30 cellular contexts compared by ENCODE assay signal in genomic region chr5:87850843-87851242, GRCh38.
A peak's percentile ranks its signal among the peaks of the same experiment; 100 is the strongest.
DNase-seq lines count a peak whose midpoint lies in the region; ATAC-seq, FAIRE-seq and TF ChIP-seq lines count a peak whose summit lies in the region.
"Had no signal": no experiment of that assay in that cellular context is flagged by ENCODE, and none has a peak within 500 bp of the region (broad histone marks: within the 10 kb centered on the region; RNA-seq: fewer than 3 reads in every experiment).

No MANE protein-coding gene starts in this region.

- H3F3A ChIP-seq in PC-3 (ENCODE audit: low read length, unreplicated experiment) = no peaks in the 10 kb centered on the region

- no peaks in the 10 kb centered on the region for H3K9me3 ChIP-seq in PC-3 (ENCODE audit: low read length)
- no peaks in the 10 kb centered on the region for H3K9me3 ChIP-seq in upper lobe of right lung
- H3K9me3 ChIP-seq: esophagus squamous epithelium, gastrocnemius medialis, lower lobe of right lung, prostate gland had no signal

- no peak overlapping the region for H3K27ac ChIP-seq in PC-3 (ENCODE audit: low read length)
- no peak overlapping the region for H3K27ac ChIP-seq in upper lobe of right lung
- H3K27ac ChIP-seq: C4-2B, coronary artery, esophagus squamous epithelium, gastrocnemius medialis, HL-60, lower lobe of right lung, neural progenitor cell, prostate gland had no signal

- H3K9ac ChIP-seq in PC-3 (ENCODE audit: low read length) = no peak overlapping the region
- H3K9ac ChIP-seq: neural progenitor cell had no signal

- TF ChIP-seq CTCF in PC-3 (conservative IDR thresholded peaks at IDR 0.05; ENCODE audit: low read depth, low read length) (no peak), upper lobe of right lung (IDR thresholded peaks at IDR 0.05) (no peak)

- H3K79me2 ChIP-seq in PC-3 (ENCODE audit: low read length) = no peaks in the 10 kb centered on the region

- no peaks in the 10 kb centered on the region for H3K9me2 ChIP-seq in PC-3 (replicated peaks; ENCODE audit: low read length)

- H3K36me3 ChIP-seq in PC-3 (ENCODE audit: low read depth, low read length) = no peaks in the 10 kb centered on the region
- no peaks in the 10 kb centered on the region for H3K36me3 ChIP-seq in upper lobe of right lung
- H3K36me3 ChIP-seq: esophagus squamous epithelium, gastrocnemius medialis, lower lobe of right lung, neural progenitor cell, prostate gland had no signal

- H2AFZ ChIP-seq in PC-3 (ENCODE audit: low read length) = no peak overlapping the region
- H2AFZ ChIP-seq: neural progenitor cell had no signal

- H3K36me3 Mint-ChIP-seq in activated CD8-positive, alpha-beta memory T cell treated with anti-CD3 and anti-CD28 coated beads, Interleukin-2, amount 10 ng/mL, durations not matched to agents 7 days and 5 days = no peaks in the 10 kb centered on the region
- H3K36me3 Mint-ChIP-seq: activated naive CD8-positive, alpha-beta T cell treated with anti-CD3 and anti-CD28 coated beads, Interleukin-2, amount 10 ng/mL, durations not matched to agents 7 days and 5 days; neural progenitor cell; type B pancreatic cell; WTC11 had no signal

- POLR2A ChIA-PET in PC-3 (lab: Charles Lee; ENCODE audit: unreplicated experiment) = no interaction called here

- H3K4me2 ChIP-seq in PC-3 (ENCODE audit: low read length) = peak overlapping the region; percentile 42
- H3K4me2 ChIP-seq: neural progenitor cell had no signal

- no TSS peak for BruUV-seq in PC-3 (replicated peaks; lab: Mats Ljungman, UMichigan)

- H3K4me1 ChIP-seq in PC-3 (ENCODE audit: insufficient read depth, low read length) (peaks cover 18% of the 10 kb centered on the region), upper lobe of right lung (no peaks in the 10 kb centered on the region)
- H3K4me1 ChIP-seq: esophagus squamous epithelium, gastrocnemius medialis, lower lobe of right lung, prostate gland had no signal

- H3K4me3 Mint-ChIP-seq in activated CD8-positive, alpha-beta memory T cell treated with anti-CD3 and anti-CD28 coated beads, Interleukin-2, amount 10 ng/mL, durations not matched to agents 7 days and 5 days = no peak overlapping the region
- H3K4me3 Mint-ChIP-seq: activated naive CD8-positive, alpha-beta T cell treated with anti-CD3 and anti-CD28 coated beads, Interleukin-2, amount 10 ng/mL, durations not matched to agents 7 days and 5 days; neural progenitor cell; type B pancreatic cell; WTC11 had no signal

- no peaks in the 10 kb centered on the region for H4K20me1 ChIP-seq in PC-3 (ENCODE audit: low read length)

- no peak overlapping the region for H3K4me3 ChIP-seq in PC-3 (ENCODE audit: low read length)
- no peak overlapping the region for H3K4me3 ChIP-seq in upper lobe of right lung
- H3K4me3 ChIP-seq: coronary artery, esophagus squamous epithelium, gastrocnemius medialis, lower lobe of right lung, neural progenitor cell, prostate gland had no signal

- intact Hi-C loops in PC-3 (cut with micrococcal nuclease) (no loop called here), upper lobe of right lung (cut with DNase I) (no loop called here)

- no peaks in the 10 kb centered on the region for H3K27me3 ChIP-seq in PC-3 (ENCODE audit: low read length)
- H3K27me3 ChIP-seq in upper lobe of right lung = no peaks in the 10 kb centered on the region
- H3K27me3 ChIP-seq: esophagus squamous epithelium, gastrocnemius medialis, neural progenitor cell had no signal

- peak; percentile 5 for DNase-seq in NCI-H748 (lab: John Stamatoyannopoulos, UW; ENCODE audit: unreplicated experiment)
- DNase-seq in NCI-H748 treated with DMSO at 0.1 percent for 48 hours (lab: John Stamatoyannopoulos, UW) = no peak
- peak; percentile 14 for DNase-seq in HS-5 (ENCODE audit: low read depth)
- DNase-seq in PC-3 = peak; percentile 77
- DNase-seq in activated CD8-positive, alpha-beta memory T cell treated with anti-CD3 and anti-CD28 coated beads, Interleukin-2, amount 10 ng/mL, durations not matched to agents 7 days and 5 days = no peak
- no peak for DNase-seq in upper lobe of right lung
- DNase-seq in urothelium cell line (ENCODE audit: low spot score) = no peak
- DNase-seq: activated CD8-positive, alpha-beta memory T cell treated with anti-CD3 and anti-CD28 coated beads, Interleukin-2, amount 50 U/mL, for 48 hours; activated effector memory CD4-positive, alpha-beta T cell treated with Interleukin-2 at 50 U/mL for 16 hours; activated naive CD8-positive, alpha-beta T cell treated with anti-CD3 and anti-CD28 coated beads, Interleukin-2, amount 10 ng/mL, durations not matched to agents 7 days and 5 days; esophagus squamous epithelium; gastrocnemius medialis; hypothalamus; IMR-90; lower lobe of right lung; NCI-H1930; NCI-H446 treated with DMSO at 0.1 percent for 48 hours; T-helper 9 cell had no signal

- no peak for FAIRE-seq in urothelium cell line (lab: Jason Lieb, UNC)
- FAIRE-seq: D721Med, G401.6, islet of Langerhans had no signal

- no peaks in the 10 kb centered on the region for H3K9me3 Mint-ChIP-seq in activated CD8-positive, alpha-beta memory T cell treated with anti-CD3 and anti-CD28 coated beads, Interleukin-2, amount 10 ng/mL, durations not matched to agents 7 days and 5 days (ENCODE audit: low read depth)
- H3K9me3 Mint-ChIP-seq: activated naive CD8-positive, alpha-beta T cell treated with anti-CD3 and anti-CD28 coated beads, Interleukin-2, amount 10 ng/mL, durations not matched to agents 7 days and 5 days; neural progenitor cell; type B pancreatic cell; WTC11 had no signal

- no peaks in the 10 kb centered on the region for H3K4me1 Mint-ChIP-seq in activated CD8-positive, alpha-beta memory T cell treated with anti-CD3 and anti-CD28 coated beads, Interleukin-2, amount 10 ng/mL, durations not matched to agents 7 days and 5 days
- H3K4me1 Mint-ChIP-seq: activated naive CD8-positive, alpha-beta T cell treated with anti-CD3 and anti-CD28 coated beads, Interleukin-2, amount 10 ng/mL, durations not matched to agents 7 days and 5 days had no signal

- H3K27me3 Mint-ChIP-seq in activated CD8-positive, alpha-beta memory T cell treated with anti-CD3 and anti-CD28 coated beads, Interleukin-2, amount 10 ng/mL, durations not matched to agents 7 days and 5 days = no peaks in the 10 kb centered on the region
- H3K27me3 Mint-ChIP-seq: activated naive CD8-positive, alpha-beta T cell treated with anti-CD3 and anti-CD28 coated beads, Interleukin-2, amount 10 ng/mL, durations not matched to agents 7 days and 5 days had no signal

- CTCF ChIA-PET in PC-3 (lab: Charles Lee) = no interaction called here
- CTCF ChIA-PET in activated CD8-positive, alpha-beta memory T cell treated with anti-CD3 and anti-CD28 coated beads, Interleukin-2, amount 10 ng/mL, durations not matched to agents 7 days and 5 days (lab: Charles Lee) = no interaction called here

- no peak overlapping the region for H3K27ac Mint-ChIP-seq in activated CD8-positive, alpha-beta memory T cell treated with anti-CD3 and anti-CD28 coated beads, Interleukin-2, amount 10 ng/mL, durations not matched to agents 7 days and 5 days
- H3K27ac Mint-ChIP-seq: activated naive CD8-positive, alpha-beta T cell treated with anti-CD3 and anti-CD28 coated beads, Interleukin-2, amount 10 ng/mL, durations not matched to agents 7 days and 5 days; neural progenitor cell; type B pancreatic cell; WTC11 had no signal

- ATAC-seq in PC-3 (peak; percentile 96), HG03097 (IDR thresholded peaks at IDR 0.05; ENCODE audit: low FRiP score, unreplicated experiment) (no peak), upper lobe of right lung (no peak)
- ATAC-seq in activated CD8-positive, alpha-beta memory T cell treated with anti-CD3 and anti-CD28 coated beads, Interleukin-2, amount 10 ng/mL, durations not matched to agents 7 days and 5 days = no peak
- ATAC-seq: gastrocnemius medialis, lower lobe of right lung, Right ventricle myocardium inferior, WTC11 had no signal

Comparison
In these comparisons a context has a peak if more than half of its experiments do, and no peak if none do; other contexts are left out.
1. DNase-seq: peak in NCI-H748 (single experiment), HS-5 (single experiment) and PC-3 (single experiment); none in NCI-H748 treated with DMSO at 0.1 percent for 48 hours (single experiment), activated CD8-positive, alpha-beta memory T cell treated with anti-CD3 and anti-CD28 coated beads, Interleukin-2, amount 10 ng/mL, durations not matched to agents 7 days and 5 days (single experiment), upper lobe of right lung (single experiment) and urothelium cell line (single experiment).